In the genomic region with DNA sequence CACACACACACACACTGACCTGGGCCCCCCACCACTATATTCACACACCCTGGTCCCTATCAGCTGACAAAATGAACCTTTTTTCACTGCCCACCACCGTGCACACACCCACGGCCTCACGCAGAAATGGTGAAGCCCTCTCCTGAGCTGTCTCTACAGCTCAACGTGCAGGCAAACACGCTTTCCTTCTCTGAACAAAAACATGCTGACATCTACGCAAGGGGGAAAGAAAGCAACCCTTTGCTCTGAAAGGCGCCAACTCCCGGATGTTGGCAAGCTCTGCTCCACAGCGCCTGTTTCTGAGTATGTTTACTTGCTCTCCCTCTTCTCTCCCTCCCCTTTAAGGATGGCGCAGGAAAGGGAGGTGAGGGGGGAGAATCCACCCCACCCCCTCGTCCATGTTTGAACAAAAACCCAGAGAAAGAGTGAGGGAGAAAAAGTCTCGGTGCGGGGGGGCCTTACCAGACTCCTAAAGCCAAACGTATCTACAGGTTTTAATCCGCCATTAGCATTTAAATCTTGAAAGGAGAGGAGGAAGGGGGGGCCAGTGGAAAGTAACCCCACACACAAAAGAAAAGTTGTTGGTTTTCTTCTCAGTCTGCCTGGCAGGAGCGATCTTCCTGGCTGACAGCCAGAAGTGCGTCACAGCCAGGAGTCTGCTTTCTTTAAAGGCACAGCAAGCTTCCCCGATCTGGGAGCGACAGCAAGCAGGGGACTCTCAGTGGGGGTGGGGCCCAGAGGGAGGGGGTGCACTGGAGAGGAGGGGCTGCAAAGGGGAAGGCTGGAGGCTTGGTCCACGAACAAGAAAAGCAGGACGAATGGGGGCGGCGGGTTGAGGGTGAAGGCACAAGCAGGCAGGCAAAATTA, we compare ENCODE assay signal across 1 cellular context.
A peak's percentile ranks its signal among the peaks of the same experiment; 100 is the strongest.
TF ChIP-seq lines count a peak whose summit lies in the region.

No MANE protein-coding gene starts in this region.

TF ChIP-seq in HEK293, 187 proteins besides CTCF, POLR2A, EP300 and RAD21 (continued from another document and continues in another):
- TF ChIP-seq, protein P1, sequence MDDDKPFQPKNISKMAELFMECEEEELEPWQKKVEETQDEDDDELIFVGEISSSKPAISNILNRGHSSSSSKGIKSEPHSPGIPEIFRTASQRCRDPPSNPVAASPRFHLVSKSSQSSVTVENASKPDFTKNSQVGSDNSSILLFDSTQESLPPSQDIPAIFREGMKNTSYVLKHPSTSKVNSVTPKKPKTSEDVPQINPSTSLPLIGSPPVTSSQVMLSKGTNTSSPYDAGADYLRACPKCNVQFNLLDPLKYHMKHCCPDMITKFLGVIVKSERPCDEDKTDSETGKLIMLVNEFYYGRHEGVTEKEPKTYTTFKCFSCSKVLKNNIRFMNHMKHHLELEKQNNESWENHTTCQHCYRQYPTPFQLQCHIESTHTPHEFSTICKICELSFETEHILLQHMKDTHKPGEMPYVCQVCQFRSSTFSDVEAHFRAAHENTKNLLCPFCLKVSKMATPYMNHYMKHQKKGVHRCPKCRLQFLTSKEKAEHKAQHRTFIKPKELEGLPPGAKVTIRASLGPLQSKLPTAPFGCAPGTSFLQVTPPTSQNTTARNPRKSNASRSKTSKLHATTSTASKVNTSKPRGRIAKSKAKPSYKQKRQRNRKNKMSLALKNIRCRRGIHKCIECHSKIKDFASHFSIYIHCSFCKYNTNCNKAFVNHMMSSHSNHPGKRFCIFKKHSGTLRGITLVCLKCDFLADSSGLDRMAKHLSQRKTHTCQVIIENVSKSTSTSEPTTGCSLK (tag by site-specific recombination; IDR thresholded peaks at IDR 0.05) = no peak
- TF ChIP-seq ZNF138 (tag by site-specific recombination; IDR thresholded peaks at IDR 0.05; ENCODE audit: borderline replicate concordance) (no peak), ZNF114 (tag by site-specific recombination; IDR thresholded peaks at IDR 0.05) (no peak), ZNF654 (tag by site-specific recombination; IDR thresholded peaks at IDR 0.05; ENCODE audit: low read depth) (no peak), ZNF76 (tag by site-specific recombination; IDR thresholded peaks at IDR 0.05; ENCODE audit: borderline replicate concordance, low read depth) (no peak), ZNF623 (tag by site-specific recombination; IDR thresholded peaks at IDR 0.05) (no peak), ZNF174 (tag by site-specific recombination; IDR thresholded peaks at IDR 0.05) (no peak), SCRT2 (tag by site-specific recombination; IDR thresholded peaks at IDR 0.05) (0 out of 2 replicates have a peak, but pooled peaks have one; percentile 36), ZNF112 (tag by site-specific recombination; IDR thresholded peaks at IDR 0.05) (no peak), ZNF10 (tag by site-specific recombination; IDR thresholded peaks at IDR 0.05) (no peak), ZNF433 (tag by site-specific recombination; IDR thresholded peaks at IDR 0.05; ENCODE audit: low read depth) (no peak), GLI4 (tag by site-specific recombination; IDR thresholded peaks at IDR 0.05) (no peak), ZNF2 (tag by site-specific recombination; IDR thresholded peaks at IDR 0.05) (no peak), FEZF1 (tag by site-specific recombination; IDR thresholded peaks at IDR 0.05) (no peak), GLI2 (tag by site-specific recombination; IDR thresholded peaks at IDR 0.05; ENCODE audit: borderline replicate concordance, low read depth) (no peak), ZNF660 (tag by site-specific recombination; IDR thresholded peaks at IDR 0.05) (peak; percentile 56; the same call in 1 of the 2 replicates), GLIS1 (tag by site-specific recombination; IDR thresholded peaks at IDR 0.05) (peak; percentile 72), ZNF19 (tag by site-specific recombination; IDR thresholded peaks at IDR 0.05; ENCODE audit: low read depth) (no peak), HOXA7 (CRISPR knock-in tag; IDR thresholded peaks at IDR 0.05; ENCODE audit: borderline replicate concordance) (no peak), ZNF747 (tag by site-specific recombination; IDR thresholded peaks at IDR 0.05) (no peak), ZNF202 (tag by site-specific recombination; IDR thresholded peaks at IDR 0.05; ENCODE audit: borderline replicate concordance) (no peak), EGR2 (tag by site-specific recombination; IDR thresholded peaks at IDR 0.05; ENCODE audit: low read depth) (peak; percentile 47; the same call in 1 of the 2 replicates), SALL2 (tag by site-specific recombination; IDR thresholded peaks at IDR 0.05; ENCODE audit: borderline replicate concordance) (no peak), ZNF16 (tag by site-specific recombination; IDR thresholded peaks at IDR 0.05; ENCODE audit: low read depth) (no peak), BCL11A (tag by site-specific recombination; IDR thresholded peaks at IDR 0.05; ENCODE audit: low read depth) (no peak), ZNF776 (tag by site-specific recombination; IDR thresholded peaks at IDR 0.05; ENCODE audit: borderline replicate concordance) (no peak), TRIM28 (IDR thresholded peaks at IDR 0.05; ENCODE audit: borderline replicate concordance, low read length) (peak; percentile 49; the same call in 1 of the 2 replicates), MZF1 (tag by site-specific recombination; IDR thresholded peaks at IDR 0.05; ENCODE audit: borderline replicate concordance) (no peak)
- TF ChIP-seq, protein P2, sequence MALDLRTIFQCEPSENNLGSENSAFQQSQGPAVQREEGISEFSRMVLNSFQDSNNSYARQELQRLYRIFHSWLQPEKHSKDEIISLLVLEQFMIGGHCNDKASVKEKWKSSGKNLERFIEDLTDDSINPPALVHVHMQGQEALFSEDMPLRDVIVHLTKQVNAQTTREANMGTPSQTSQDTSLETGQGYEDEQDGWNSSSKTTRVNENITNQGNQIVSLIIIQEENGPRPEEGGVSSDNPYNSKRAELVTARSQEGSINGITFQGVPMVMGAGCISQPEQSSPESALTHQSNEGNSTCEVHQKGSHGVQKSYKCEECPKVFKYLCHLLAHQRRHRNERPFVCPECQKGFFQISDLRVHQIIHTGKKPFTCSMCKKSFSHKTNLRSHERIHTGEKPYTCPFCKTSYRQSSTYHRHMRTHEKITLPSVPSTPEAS (tag by site-specific recombination; IDR thresholded peaks at IDR 0.05) = peak; percentile 92
- TF ChIP-seq, protein P3, sequence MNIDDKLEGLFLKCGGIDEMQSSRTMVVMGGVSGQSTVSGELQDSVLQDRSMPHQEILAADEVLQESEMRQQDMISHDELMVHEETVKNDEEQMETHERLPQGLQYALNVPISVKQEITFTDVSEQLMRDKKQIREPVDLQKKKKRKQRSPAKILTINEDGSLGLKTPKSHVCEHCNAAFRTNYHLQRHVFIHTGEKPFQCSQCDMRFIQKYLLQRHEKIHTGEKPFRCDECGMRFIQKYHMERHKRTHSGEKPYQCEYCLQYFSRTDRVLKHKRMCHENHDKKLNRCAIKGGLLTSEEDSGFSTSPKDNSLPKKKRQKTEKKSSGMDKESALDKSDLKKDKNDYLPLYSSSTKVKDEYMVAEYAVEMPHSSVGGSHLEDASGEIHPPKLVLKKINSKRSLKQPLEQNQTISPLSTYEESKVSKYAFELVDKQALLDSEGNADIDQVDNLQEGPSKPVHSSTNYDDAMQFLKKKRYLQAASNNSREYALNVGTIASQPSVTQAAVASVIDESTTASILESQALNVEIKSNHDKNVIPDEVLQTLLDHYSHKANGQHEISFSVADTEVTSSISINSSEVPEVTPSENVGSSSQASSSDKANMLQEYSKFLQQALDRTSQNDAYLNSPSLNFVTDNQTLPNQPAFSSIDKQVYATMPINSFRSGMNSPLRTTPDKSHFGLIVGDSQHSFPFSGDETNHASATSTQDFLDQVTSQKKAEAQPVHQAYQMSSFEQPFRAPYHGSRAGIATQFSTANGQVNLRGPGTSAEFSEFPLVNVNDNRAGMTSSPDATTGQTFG (tag by site-specific recombination; IDR thresholded peaks at IDR 0.05; ENCODE audit: borderline replicate concordance) = no peak
- TF ChIP-seq, protein P4, sequence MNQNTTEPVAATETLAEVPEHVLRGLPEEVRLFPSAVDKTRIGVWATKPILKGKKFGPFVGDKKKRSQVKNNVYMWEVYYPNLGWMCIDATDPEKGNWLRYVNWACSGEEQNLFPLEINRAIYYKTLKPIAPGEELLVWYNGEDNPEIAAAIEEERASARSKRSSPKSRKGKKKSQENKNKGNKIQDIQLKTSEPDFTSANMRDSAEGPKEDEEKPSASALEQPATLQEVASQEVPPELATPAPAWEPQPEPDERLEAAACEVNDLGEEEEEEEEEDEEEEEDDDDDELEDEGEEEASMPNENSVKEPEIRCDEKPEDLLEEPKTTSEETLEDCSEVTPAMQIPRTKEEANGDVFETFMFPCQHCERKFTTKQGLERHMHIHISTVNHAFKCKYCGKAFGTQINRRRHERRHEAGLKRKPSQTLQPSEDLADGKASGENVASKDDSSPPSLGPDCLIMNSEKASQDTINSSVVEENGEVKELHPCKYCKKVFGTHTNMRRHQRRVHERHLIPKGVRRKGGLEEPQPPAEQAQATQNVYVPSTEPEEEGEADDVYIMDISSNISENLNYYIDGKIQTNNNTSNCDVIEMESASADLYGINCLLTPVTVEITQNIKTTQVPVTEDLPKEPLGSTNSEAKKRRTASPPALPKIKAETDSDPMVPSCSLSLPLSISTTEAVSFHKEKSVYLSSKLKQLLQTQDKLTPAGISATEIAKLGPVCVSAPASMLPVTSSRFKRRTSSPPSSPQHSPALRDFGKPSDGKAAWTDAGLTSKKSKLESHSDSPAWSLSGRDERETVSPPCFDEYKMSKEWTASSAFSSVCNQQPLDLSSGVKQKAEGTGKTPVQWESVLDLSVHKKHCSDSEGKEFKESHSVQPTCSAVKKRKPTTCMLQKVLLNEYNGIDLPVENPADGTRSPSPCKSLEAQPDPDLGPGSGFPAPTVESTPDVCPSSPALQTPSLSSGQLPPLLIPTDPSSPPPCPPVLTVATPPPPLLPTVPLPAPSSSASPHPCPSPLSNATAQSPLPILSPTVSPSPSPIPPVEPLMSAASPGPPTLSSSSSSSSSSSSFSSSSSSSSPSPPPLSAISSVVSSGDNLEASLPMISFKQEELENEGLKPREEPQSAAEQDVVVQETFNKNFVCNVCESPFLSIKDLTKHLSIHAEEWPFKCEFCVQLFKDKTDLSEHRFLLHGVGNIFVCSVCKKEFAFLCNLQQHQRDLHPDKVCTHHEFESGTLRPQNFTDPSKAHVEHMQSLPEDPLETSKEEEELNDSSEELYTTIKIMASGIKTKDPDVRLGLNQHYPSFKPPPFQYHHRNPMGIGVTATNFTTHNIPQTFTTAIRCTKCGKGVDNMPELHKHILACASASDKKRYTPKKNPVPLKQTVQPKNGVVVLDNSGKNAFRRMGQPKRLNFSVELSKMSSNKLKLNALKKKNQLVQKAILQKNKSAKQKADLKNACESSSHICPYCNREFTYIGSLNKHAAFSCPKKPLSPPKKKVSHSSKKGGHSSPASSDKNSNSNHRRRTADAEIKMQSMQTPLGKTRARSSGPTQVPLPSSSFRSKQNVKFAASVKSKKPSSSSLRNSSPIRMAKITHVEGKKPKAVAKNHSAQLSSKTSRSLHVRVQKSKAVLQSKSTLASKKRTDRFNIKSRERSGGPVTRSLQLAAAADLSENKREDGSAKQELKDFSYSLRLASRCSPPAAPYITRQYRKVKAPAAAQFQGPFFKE (tag by site-specific recombination; IDR thresholded peaks at IDR 0.05; ENCODE audit: borderline replicate concordance) = no peak
- TF ChIP-seq, protein P5, sequence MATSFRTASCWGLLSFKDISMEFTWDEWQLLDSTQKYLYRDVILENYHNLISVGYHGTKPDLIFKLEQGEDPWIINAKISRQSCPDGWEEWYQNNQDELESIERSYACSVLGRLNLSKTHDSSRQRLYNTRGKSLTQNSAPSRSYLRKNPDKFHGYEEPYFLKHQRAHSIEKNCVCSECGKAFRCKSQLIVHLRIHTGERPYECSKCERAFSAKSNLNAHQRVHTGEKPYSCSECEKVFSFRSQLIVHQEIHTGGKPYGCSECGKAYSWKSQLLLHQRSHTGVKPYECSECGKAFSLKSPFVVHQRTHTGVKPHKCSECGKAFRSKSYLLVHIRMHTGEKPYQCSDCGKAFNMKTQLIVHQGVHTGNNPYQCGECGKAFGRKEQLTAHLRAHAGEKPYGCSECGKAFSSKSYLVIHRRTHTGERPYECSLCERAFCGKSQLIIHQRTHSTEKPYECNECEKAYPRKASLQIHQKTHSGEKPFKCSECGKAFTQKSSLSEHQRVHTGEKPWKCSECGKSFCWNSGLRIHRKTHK (tag by site-specific recombination; IDR thresholded peaks at IDR 0.05) = no peak
- TF ChIP-seq, protein P6, sequence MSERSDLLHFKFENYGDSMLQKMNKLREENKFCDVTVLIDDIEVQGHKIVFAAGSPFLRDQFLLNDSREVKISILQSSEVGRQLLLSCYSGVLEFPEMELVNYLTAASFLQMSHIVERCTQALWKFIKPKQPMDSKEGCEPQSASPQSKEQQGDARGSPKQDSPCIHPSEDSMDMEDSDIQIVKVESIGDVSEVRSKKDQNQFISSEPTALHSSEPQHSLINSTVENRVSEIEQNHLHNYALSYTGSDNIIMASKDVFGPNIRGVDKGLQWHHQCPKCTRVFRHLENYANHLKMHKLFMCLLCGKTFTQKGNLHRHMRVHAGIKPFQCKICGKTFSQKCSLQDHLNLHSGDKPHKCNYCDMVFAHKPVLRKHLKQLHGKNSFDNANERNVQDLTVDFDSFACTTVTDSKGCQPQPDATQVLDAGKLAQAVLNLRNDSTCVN (tag by site-specific recombination; optimal IDR thresholded peaks at IDR 0.05) = no peak
- TF ChIP-seq, protein P7, sequence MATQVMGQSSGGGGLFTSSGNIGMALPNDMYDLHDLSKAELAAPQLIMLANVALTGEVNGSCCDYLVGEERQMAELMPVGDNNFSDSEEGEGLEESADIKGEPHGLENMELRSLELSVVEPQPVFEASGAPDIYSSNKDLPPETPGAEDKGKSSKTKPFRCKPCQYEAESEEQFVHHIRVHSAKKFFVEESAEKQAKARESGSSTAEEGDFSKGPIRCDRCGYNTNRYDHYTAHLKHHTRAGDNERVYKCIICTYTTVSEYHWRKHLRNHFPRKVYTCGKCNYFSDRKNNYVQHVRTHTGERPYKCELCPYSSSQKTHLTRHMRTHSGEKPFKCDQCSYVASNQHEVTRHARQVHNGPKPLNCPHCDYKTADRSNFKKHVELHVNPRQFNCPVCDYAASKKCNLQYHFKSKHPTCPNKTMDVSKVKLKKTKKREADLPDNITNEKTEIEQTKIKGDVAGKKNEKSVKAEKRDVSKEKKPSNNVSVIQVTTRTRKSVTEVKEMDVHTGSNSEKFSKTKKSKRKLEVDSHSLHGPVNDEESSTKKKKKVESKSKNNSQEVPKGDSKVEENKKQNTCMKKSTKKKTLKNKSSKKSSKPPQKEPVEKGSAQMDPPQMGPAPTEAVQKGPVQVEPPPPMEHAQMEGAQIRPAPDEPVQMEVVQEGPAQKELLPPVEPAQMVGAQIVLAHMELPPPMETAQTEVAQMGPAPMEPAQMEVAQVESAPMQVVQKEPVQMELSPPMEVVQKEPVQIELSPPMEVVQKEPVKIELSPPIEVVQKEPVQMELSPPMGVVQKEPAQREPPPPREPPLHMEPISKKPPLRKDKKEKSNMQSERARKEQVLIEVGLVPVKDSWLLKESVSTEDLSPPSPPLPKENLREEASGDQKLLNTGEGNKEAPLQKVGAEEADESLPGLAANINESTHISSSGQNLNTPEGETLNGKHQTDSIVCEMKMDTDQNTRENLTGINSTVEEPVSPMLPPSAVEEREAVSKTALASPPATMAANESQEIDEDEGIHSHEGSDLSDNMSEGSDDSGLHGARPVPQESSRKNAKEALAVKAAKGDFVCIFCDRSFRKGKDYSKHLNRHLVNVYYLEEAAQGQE (tag by site-specific recombination; IDR thresholded peaks at IDR 0.05) = no peak
